Comparison of ENCODE assay signal across 12 cellular contexts in the genomic region with DNA sequence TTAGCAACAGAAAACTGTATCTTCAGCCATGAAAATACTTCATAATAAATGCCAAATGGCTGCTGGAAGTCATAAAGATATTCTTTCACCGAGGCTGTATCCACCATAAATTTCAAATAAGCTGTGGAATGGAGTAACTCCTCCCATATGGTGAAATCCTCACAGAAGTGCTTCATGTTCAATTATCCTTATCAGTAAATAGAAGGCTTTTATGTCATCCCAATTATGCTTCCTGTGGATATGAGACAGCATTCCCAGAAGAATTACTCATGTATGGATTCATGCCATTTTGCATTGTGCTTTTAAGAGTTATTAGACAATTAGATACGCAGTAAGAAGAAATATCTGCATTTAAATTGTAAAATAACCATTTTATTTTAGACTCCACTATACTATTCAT.
DNase-seq lines count a peak whose midpoint lies in the region; ATAC-seq and TF ChIP-seq lines count a peak whose summit lies in the region.
"Had no signal": no experiment of that assay in that cellular context is flagged by ENCODE, and none has a peak within 500 bp of the region (broad histone marks: within the 10 kb centered on the region; RNA-seq: fewer than 3 reads in every experiment).

No MANE protein-coding gene starts in this region.

- H3K4me2 ChIP-seq in skeletal muscle satellite cell (ENCODE audit: low read length) = peak overlapping the region; percentile 38
- H3K4me2 ChIP-seq: A549 had no signal

- H3K36me3 ChIP-seq in brain microvascular endothelial cell (replicated peaks) (no peaks in the 10 kb centered on the region), skeletal muscle satellite cell (ENCODE audit: insufficient read depth, low read length) (no peaks in the 10 kb centered on the region)
- H3K36me3 ChIP-seq: tibial nerve had no signal

- in situ Hi-C loops in brain microvascular endothelial cell (cut with HindIII; ENCODE audit: low pct_ligation_motif_present, low sequenced_read_pairs) = no loop called here

- no peak for ATAC-seq in GM21381 (IDR thresholded peaks at IDR 0.05; ENCODE audit: unreplicated experiment)
- ATAC-seq: A549 had no signal

- H3K4me3 ChIP-seq in brain microvascular endothelial cell (ENCODE audit: low read depth, low read length) (no peak overlapping the region), skeletal muscle satellite cell (ENCODE audit: low read length) (no peak overlapping the region)
- H3K4me3 ChIP-seq: A549, tibial nerve had no signal

- H3K9me3 ChIP-seq in skeletal muscle satellite cell (replicated peaks; ENCODE audit: low read length) = no peaks in the 10 kb centered on the region
- H3K9me3 ChIP-seq: A549, tibial nerve had no signal

- no peak overlapping the region for H3K9ac ChIP-seq in skeletal muscle satellite cell (ENCODE audit: low read depth, low read length)

- no peaks in the 10 kb centered on the region for H3K27me3 ChIP-seq in brain microvascular endothelial cell (replicated peaks)
- H3K27me3 ChIP-seq in skeletal muscle satellite cell (ENCODE audit: control insufficient read depth, insufficient read depth, low read length) = no peaks in the 10 kb centered on the region
- H3K27me3 ChIP-seq: tibial nerve had no signal

- H3K27ac ChIP-seq in brain microvascular endothelial cell = no peak overlapping the region
- H3K27ac ChIP-seq: A549, tibial nerve had no signal

- TF ChIP-seq CTCF in brain microvascular endothelial cell (IDR thresholded peaks at IDR 0.05; ENCODE audit: low read depth, low read length, missing control alignments) = no peak

- DNase-seq in NCI-H510A treated with DMSO at 0.1 percent for 48 hours (lab: John Stamatoyannopoulos, UW) (peak; percentile 56), NCI-H510A (lab: John Stamatoyannopoulos, UW) (no peak), NCI-H345 (lab: John Stamatoyannopoulos, UW) (peak; percentile 79), brain microvascular endothelial cell (peak; percentile 38), NCI-H128 (lab: John Stamatoyannopoulos, UW; ENCODE audit: unreplicated experiment) (no peak), HT-29 (ENCODE audit: low spot score) (no peak)
- DNase-seq: activated B cell treated with CpG ODN at 0.5 μM for 24 hours; activated T-cell treated with anti-CD3 and anti-CD28 coated beads, Interleukin-2, amount 50 U/mL, for 48 hours had no signal

- peaks cover 34% of the 10 kb centered on the region for H3K4me1 ChIP-seq in skeletal muscle satellite cell (ENCODE audit: control insufficient read depth, insufficient read depth, low read length)
- H3K4me1 ChIP-seq: A549, tibial nerve had no signal

Comparison
In these comparisons a context has a peak if more than half of its experiments do, and no peak if none do; other contexts are left out.
1. DNase-seq: peak in NCI-H510A treated with DMSO at 0.1 percent for 48 hours (single experiment), NCI-H345 (single experiment) and brain microvascular endothelial cell (single experiment); none in NCI-H510A (single experiment), NCI-H128 (single experiment) and HT-29 (single experiment).